In the genomic region with DNA sequence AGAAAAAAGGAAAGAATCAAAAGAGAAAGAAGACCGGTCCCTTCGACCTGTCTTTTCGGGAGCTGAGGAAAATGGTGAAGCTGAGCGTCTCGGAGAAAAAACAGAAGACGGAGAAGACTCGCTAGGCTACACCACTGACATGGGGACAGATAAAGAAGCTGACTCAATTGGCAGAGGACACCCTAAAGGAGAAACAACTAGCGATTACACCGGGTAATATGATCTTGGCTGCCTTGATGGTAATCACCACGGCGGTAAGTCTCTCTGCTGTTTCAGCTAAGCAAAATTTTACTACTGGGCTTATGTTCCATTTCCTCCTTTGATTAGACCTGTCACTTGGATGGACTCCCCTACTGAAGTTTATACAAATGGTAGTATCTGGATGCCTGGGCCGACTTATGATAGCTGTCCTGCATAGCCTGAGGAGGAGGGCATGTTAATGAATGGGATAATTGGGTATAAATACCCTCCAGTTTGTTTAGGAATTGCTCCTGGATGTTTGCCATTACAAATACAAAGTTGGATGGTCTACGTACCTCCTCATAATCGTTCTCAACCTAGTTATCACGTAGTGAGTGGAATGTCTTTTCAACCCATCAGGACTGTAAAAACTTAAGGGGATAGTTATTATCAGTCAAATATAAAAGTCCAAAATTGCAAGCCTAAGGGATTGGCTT, we compare ENCODE assay signal across 13 cellular contexts. TPM values are rescaled to one million over a fixed set of nuclear protein-coding genes. Genes with fewer than 3 reads are reported as not detected.
DNase-seq lines count a peak whose midpoint lies in the region; ATAC-seq and TF ChIP-seq lines count a peak whose summit lies in the region.
"Had no signal": no experiment of that assay in that cellular context is flagged by ENCODE, and none has a peak within 500 bp of the region (broad histone marks: within the 10 kb centered on the region; RNA-seq: fewer than 3 reads in every experiment).

No MANE protein-coding gene starts in this region.

- peaks cover 36% of the 10 kb centered on the region for H3K27me3 ChIP-seq in endodermal cell (ENCODE audit: control insufficient read depth, insufficient read depth, low read length, poor library complexity, severe bottlenecking)
- H3K27me3 ChIP-seq in neural cell (ENCODE audit: insufficient read depth, low read depth, low read length) = peaks cover 70% of the 10 kb centered on the region
- peaks cover 19 to 70% (median 54%) of the 10 kb centered on the region in 9 donors for H3K27me3 ChIP-seq in heart left ventricle

- no peaks in the 10 kb centered on the region for H3K79me2 ChIP-seq in neural cell (replicated peaks; ENCODE audit: insufficient read depth, low read length)

- H3F3A ChIP-seq in neural cell (ENCODE audit: insufficient read depth, low read length, poor library complexity, severe bottlenecking) = no peaks in the 10 kb centered on the region

- H3K9me3 Mint-ChIP-seq in endodermal cell = no peaks in the 10 kb centered on the region

- TF ChIP-seq RAD21 in neural cell (conservative IDR thresholded peaks at IDR 0.05) = no peak

- TF ChIP-seq EP300 in neural cell (conservative IDR thresholded peaks at IDR 0.05; ENCODE audit: poor library complexity, severe bottlenecking) = no peak

- H3K36me3 Mint-ChIP-seq in endodermal cell (ENCODE audit: low read depth) = no peaks in the 10 kb centered on the region

- peak overlapping the region; percentile 41 for H3K27ac Mint-ChIP-seq in endodermal cell

- peak overlapping the region; percentile 77 for H3K4me3 ChIP-seq in endodermal cell (ENCODE audit: low read length)
- peak overlapping the region; percentile 29 for H3K4me3 ChIP-seq in neural cell (ENCODE audit: low read length)
- H3K4me3 ChIP-seq in heart left ventricle = peak overlapping the region in 5 of 12 donors; percentile 0 to 32 (median 6)
- H3K4me3 ChIP-seq in lower leg skin (ENCODE audit: low read depth, poor library complexity, severe bottlenecking) = no peak overlapping the region
- H3K4me3 ChIP-seq: right atrium auricular region had no signal

- H3K9me2 ChIP-seq in neural cell (ENCODE audit: insufficient read depth, low read length) = no peaks in the 10 kb centered on the region

- TF ChIP-seq POLR2A in heart left ventricle (IDR thresholded peaks at IDR 0.05) = no peak
- TF ChIP-seq POLR2A in lower leg skin (IDR thresholded peaks at IDR 0.05) = no peak

- H3K4me2 ChIP-seq in neural cell (ENCODE audit: low read length) = no peak overlapping the region

- H3K27ac ChIP-seq in endodermal cell (ENCODE audit: low read depth, low read length) = no peak overlapping the region
- H3K27ac ChIP-seq in neural cell (ENCODE audit: low read length) = no peak overlapping the region
- H3K27ac ChIP-seq in heart left ventricle = no peak overlapping the region
- H3K27ac ChIP-seq: right atrium auricular region had no signal

- DNase-seq in NCI-H1105 (lab: John Stamatoyannopoulos, UW) = peak; percentile 75
- peak; percentile 72 for DNase-seq in endodermal cell
- DNase-seq in KG1 (lab: John Stamatoyannopoulos, UW) = no peak
- DNase-seq in SK-N-DZ (ENCODE audit: low spot score) = no peak
- DNase-seq in heart left ventricle = no peak
- no peak for DNase-seq in lower leg skin (ENCODE audit: low spot score in 2 of 2)
- DNase-seq: amygdala, left cardiac atrium, NCI-H446 treated with DMSO at 0.1 percent for 48 hours had no signal

- ATAC-seq in heart left ventricle = no peak
- ATAC-seq: esophagus mucosa, left cardiac atrium had no signal

- intact Hi-C loops in heart left ventricle (cut with DNase I) (loop anchor here in 4 of 10 donors (5.0 to 10.0 kb wide), 4 partner anchors 44 to 239 kb away; a partner anchor contains a TSS), lower leg skin (cut with DNase I; ENCODE audit: low total_unique reads) (no loop called here)

- H3K4me1 Mint-ChIP-seq in endodermal cell = peaks cover 34% of the 10 kb centered on the region

- peaks cover 22% of the 10 kb centered on the region for H3K27me3 Mint-ChIP-seq in endodermal cell (ENCODE audit: insufficient read depth)

- 3 to 7% methylated on average over 13 to 15 of the region's 15 CpGs for WGBS in endodermal cell (ENCODE audit: insufficient coverage in 1 of 2, insufficient read length in 1 of 2), 2 experiments
- 7 to 10% (median 8%) methylated on average over 15 of the region's 15 CpGs for WGBS in heart left ventricle, 4 donors
- 7 to 12% methylated on average over 15 of the region's 15 CpGs for WGBS in lower leg skin, 2 donors

- H3K36me3 ChIP-seq in ES-I3 (ENCODE audit: insufficient read depth, low read length) (no peaks in the 10 kb centered on the region), endodermal cell (ENCODE audit: control insufficient read depth, insufficient read depth, low read length) (no peaks in the 10 kb centered on the region), neural cell (ENCODE audit: insufficient read depth, low read length) (no peaks in the 10 kb centered on the region), heart left ventricle (no peaks in the 10 kb centered on the region)
- H3K36me3 ChIP-seq: right atrium auricular region had no signal

- H3K4me1 ChIP-seq in ES-I3 (ENCODE audit: insufficient read depth, low read length) (peaks cover 7% of the 10 kb centered on the region), endodermal cell (ENCODE audit: control insufficient read depth, insufficient read depth, low read length) (peaks cover 2% of the 10 kb centered on the region), heart left ventricle (peaks cover 0 to 12% (median 0%) of the 10 kb centered on the region in 12 donors)

- H3K9ac ChIP-seq in ES-I3 (ENCODE audit: low read depth, low read length) (peak overlapping the region; percentile 41; the same call in 1 of the 2 replicates), endodermal cell (ENCODE audit: extremely low read depth, low read length, poor library complexity, severe bottlenecking) (peak overlapping the region; percentile 22), neural cell (ENCODE audit: low read length) (no peak overlapping the region)

- TF ChIP-seq CTCF in endodermal cell (conservative IDR thresholded peaks at IDR 0.05) (no peak), neural cell (IDR thresholded peaks at IDR 0.05; ENCODE audit: poor library complexity, severe bottlenecking) (no peak), heart left ventricle (IDR thresholded peaks at IDR 0.05) (no peak), lower leg skin (IDR thresholded peaks at IDR 0.05) (no peak)

- no peaks in the 10 kb centered on the region for H4K20me1 ChIP-seq in neural cell (ENCODE audit: insufficient read depth)

- H3K9me3 ChIP-seq in ES-I3 (ENCODE audit: control insufficient read depth, insufficient read depth, low read length) (no peaks in the 10 kb centered on the region), endodermal cell (ENCODE audit: control insufficient read depth, low read length) (no peaks in the 10 kb centered on the region), neural cell (ENCODE audit: low read length) (no peaks in the 10 kb centered on the region), heart left ventricle (no peaks in the 10 kb centered on the region)
- H3K9me3 ChIP-seq: right atrium auricular region had no signal

- H3K4me3 Mint-ChIP-seq in endodermal cell = peak overlapping the region; percentile 69

- no peak overlapping the region for H2AFZ ChIP-seq in neural cell (ENCODE audit: low read depth, low read length)

TF ChIP-seq in neural cell, 6 proteins besides CTCF, POLR2A, EP300 and RAD21 (continues in another document):
- no peak for TF ChIP-seq TAF1 (IDR thresholded peaks at IDR 0.05; ENCODE audit: low read depth)
- TF ChIP-seq POLR2AphosphoS5 (IDR thresholded peaks at IDR 0.05) = no peak

RNA-seq across cellular contexts. Expression of a gene that starts 24.1 kb away (rescaled TPM):
- total RNA-seq in endodermal cell (not detected), heart left ventricle (1 to 10 TPM in 1 of 9 donors, under 1 TPM in 4, not detected in 4; 0.07 to 2.2 (median 0.18) TPM), lower leg skin (100 to 1,000 TPM in 1 of 4 donors, 10 to 100 TPM in 3; 13.9 to 116 (median 59.9) TPM)
- polyA plus RNA-seq in endodermal cell (2013, experiment 1 of 2) = not detected
- polyA plus RNA-seq in endodermal cell (2013, experiment 2 of 2) = not detected
- polyA plus RNA-seq in neural cell (not detected in 2 replicates), heart left ventricle (1 to 10 TPM in 1 of 2 donors, under 1 TPM in 1; 0.23 to 1.4 TPM)
- not detected in 2 replicates for polyA minus RNA-seq in neural cell
- polyA plus RNA-seq in SK-N-DZ (2014; cell fraction: cytosol; rRNA removed) = not detected in 2 replicates
- not detected in 2 replicates for polyA plus RNA-seq in SK-N-DZ (2014; cell fraction: nucleus; rRNA removed)

RNA-seq across cellular contexts. Expression of a gene that starts 24.6 kb away (rescaled TPM):
- total RNA-seq in endodermal cell (1 to 10 TPM in 1 of 2 donors, under 1 TPM in 1; 0.95 to 1.2 TPM), heart left ventricle (not detected), lower leg skin (100 to 1,000 TPM; 131 to 246 (median 157) TPM)
- 0.68 TPM for polyA plus RNA-seq in endodermal cell (2013, experiment 1 of 2)
- 0.46 TPM for polyA plus RNA-seq in endodermal cell (2013, experiment 2 of 2)
- polyA plus RNA-seq in neural cell (0.31 and 0.34 TPM in 2 replicates), heart left ventricle (not detected)
- 0.73 TPM in 1 of 2 replicates, not detected in the other for polyA minus RNA-seq in neural cell
- not detected in 2 replicates for polyA plus RNA-seq in SK-N-DZ (2014; cell fraction: cytosol; rRNA removed)
- polyA plus RNA-seq in SK-N-DZ (2014; cell fraction: nucleus; rRNA removed) = not detected in 2 replicates
- total RNA-seq: left cardiac atrium had no signal

RNA-seq across cellular contexts. Expression of a gene that starts 55.4 kb away (rescaled TPM):
- total RNA-seq in endodermal cell = under 1 TPM; 0.13 to 0.49 TPM
- polyA plus RNA-seq in endodermal cell (2013, experiment 1 of 2) = not detected
- polyA plus RNA-seq in endodermal cell (2013, experiment 2 of 2) = not detected
- polyA plus RNA-seq in neural cell = 0.77 and 1.6 TPM in 2 replicates
- polyA minus RNA-seq in neural cell = 0.73 and 0.81 TPM in 2 replicates
- not detected in 2 replicates for polyA plus RNA-seq in SK-N-DZ (2014; cell fraction: cytosol; rRNA removed)
- polyA plus RNA-seq in SK-N-DZ (2014; cell fraction: nucleus; rRNA removed) = not detected in 2 replicates
- not detected for total RNA-seq in heart left ventricle
- polyA plus RNA-seq in heart left ventricle = under 1 TPM in 1 of 2 donors, not detected in 1; 0.12 TPM
- 100 to 1,000 TPM in 1 of 4 donors, 10 to 100 TPM in 3; 73.8 to 143 (median 88.2) TPM for total RNA-seq in lower leg skin
- total RNA-seq: left cardiac atrium had no signal

Comparison
In these comparisons a context has a peak if more than half of its experiments do, and no peak if none do; other contexts are left out.
1. DNase-seq: peak in NCI-H1105 (single experiment) and endodermal cell (single experiment); none in KG1 (single experiment), SK-N-DZ (single experiment), heart left ventricle (0 of 5) and lower leg skin (0 of 2).
2. RNA of a gene that starts 24.1 kb away (total RNA-seq): 13.9 to 116 TPM in lower leg skin; not detected in endodermal cell and 0.07 to 2.2 TPM in heart left ventricle; every median in the first group is over 4 times any median in the second.
3. RNA of a gene that starts 24.6 kb away (total RNA-seq): 131 to 246 TPM in lower leg skin; 0.95 to 1.2 TPM in endodermal cell and not detected in heart left ventricle; every median in the first group is over 10 times any median in the second.
4. RNA of a gene that starts 55.4 kb away (total RNA-seq): 73.8 to 143 TPM in lower leg skin; 0.13 to 0.49 TPM in endodermal cell and not detected in heart left ventricle; every median in the first group is over 10 times any median in the second.